Comparison of ENCODE assay signal across 16 cellular contexts in genomic region chr4:48968814-48969213, GRCh38. TPM values are rescaled to one million over a fixed set of nuclear protein-coding genes. Genes with fewer than 3 reads are reported as not detected.
A peak's percentile ranks its signal among the peaks of the same experiment; 100 is the strongest.
DNase-seq lines count a peak whose midpoint lies in the region; ATAC-seq and TF ChIP-seq lines count a peak whose summit lies in the region.
"Had no signal": no experiment of that assay in that cellular context is flagged by ENCODE, and none has a peak within 500 bp of the region (broad histone marks: within the 10 kb centered on the region; RNA-seq: fewer than 3 reads in every experiment).

No MANE protein-coding gene starts in this region.

- H3K9me3 ChIP-seq in HEK293 (ENCODE audit: control insufficient read depth, insufficient read depth, low read depth, low read length) = no peaks in the 10 kb centered on the region
- no peaks in the 10 kb centered on the region for H3K9me3 ChIP-seq in esophagus muscularis mucosa
- H3K9me3 ChIP-seq: left ventricle myocardium inferior, sigmoid colon had no signal

- POLR2A ChIA-PET in HEK293 (lab: Yijun Ruan, JAX) (no interaction called here), RWPE1 (lab: Yijun Ruan, JAX; ENCODE audit: low non-redundant PET) (no interaction called here)

- H3K4me1 ChIP-seq in HEK293 (ENCODE audit: control insufficient read depth, insufficient read depth, low read length) (no peaks in the 10 kb centered on the region), esophagus muscularis mucosa (no peaks in the 10 kb centered on the region)
- H3K4me1 ChIP-seq: left ventricle myocardium inferior, sigmoid colon had no signal

- ATAC-seq in esophagus mucosa = peak; percentile 58
- ATAC-seq in omental fat pad (ENCODE audit: low FRiP score) = no peak

- H3K36me3 ChIP-seq in HEK293 (ENCODE audit: control insufficient read depth in 2 of 2, insufficient read depth in 1 of 2, low read length in 2 of 2) (no peaks in the 10 kb centered on the region), esophagus muscularis mucosa (no peaks in the 10 kb centered on the region)
- H3K36me3 ChIP-seq: left ventricle myocardium inferior, sigmoid colon had no signal

- CTCF ChIA-PET in HEK293 (lab: Yijun Ruan, JAX) = interaction anchor here (1.2 kb wide), 1 partner anchor 391 kb away, joined by 3 read pairs; no protein-coding TSS in a partner anchor
- CTCF ChIA-PET in RWPE1 (lab: Yijun Ruan, JAX) = no interaction called here

- H3K4me3 ChIP-seq in HEK293 (ENCODE audit: low read depth, low read length) (no peak overlapping the region), esophagus muscularis mucosa (no peak overlapping the region)
- H3K4me3 ChIP-seq: hepatocyte, left ventricle myocardium inferior, sigmoid colon had no signal

- H3K27me3 ChIP-seq in esophagus muscularis mucosa = peaks cover 0 to 6% (median 0%) of the 10 kb centered on the region in 4 donors
- H3K27me3 ChIP-seq: hepatocyte, sigmoid colon had no signal

- TF ChIP-seq POLR2A in esophagus muscularis mucosa (IDR thresholded peaks at IDR 0.05; ENCODE audit: low read depth) = no peak

- WGBS in esophagus muscularis mucosa = 80% methylated on average over 4 of the region's 4 CpGs

- intact Hi-C loops in esophagus muscularis mucosa (cut with DNase I) = no loop called here

- DNase-seq in RWPE1 (ENCODE audit: low spot score) (peak; percentile 73), stromal cell of bone marrow (ENCODE audit: low read depth) (peak; percentile 36), esophagus muscularis mucosa (ENCODE audit: extremely low spot score) (no peak), omental fat pad (ENCODE audit: low spot score) (no peak)
- no peak for DNase-seq in activated CD8-positive, alpha-beta memory T cell treated with anti-CD3 and anti-CD28 coated beads, Interleukin-2, amount 50 U/mL, for 48 hours
- DNase-seq: activated CD4-positive, CD25-positive, alpha-beta regulatory T cell; activated naive CD8-positive, alpha-beta T cell treated with anti-CD3 and anti-CD28 coated beads, Interleukin-2, amount 50 U/mL, for 24 hours; COR-L47; Kasumi-1; left ventricle myocardium inferior; NCI-H2081 treated with DMSO at 0.1 percent for 48 hours; sigmoid colon had no signal

- H3K27ac ChIP-seq in HEK293 (ENCODE audit: extremely low read depth, low read depth, low read length) (no peak overlapping the region), RWPE1 (no peak overlapping the region), esophagus muscularis mucosa (replicated peaks in 1 of 4) (no peak overlapping the region)
- H3K27ac ChIP-seq: hepatocyte, left ventricle myocardium inferior, sigmoid colon had no signal

- no peak for TF ChIP-seq CTCF in HEK293 (tag by site-specific recombination; IDR thresholded peaks at IDR 0.05)
- no peak for TF ChIP-seq CTCF in RWPE1 (conservative IDR thresholded peaks at IDR 0.05; ENCODE audit: low read depth)
- TF ChIP-seq CTCF in esophagus muscularis mucosa (IDR thresholded peaks at IDR 0.05) = no peak
- no peak for TF ChIP-seq CTCF in omental fat pad (IDR thresholded peaks at IDR 0.05)

- no peak for TF ChIP-seq EP300 in esophagus muscularis mucosa (IDR thresholded peaks at IDR 0.05)

TF ChIP-seq in HEK293, 187 proteins besides CTCF, POLR2A, EP300 and RAD21:
- TF ChIP-seq ZNF114 (tag by site-specific recombination; IDR thresholded peaks at IDR 0.05) (no peak), PRDM6 (tag by site-specific recombination; IDR thresholded peaks at IDR 0.05) (0 out of 2 replicates have a peak, but pooled peaks have one; percentile 11), ZNF629 (tag by site-specific recombination; IDR thresholded peaks at IDR 0.05) (peak; percentile 35; the same call in 1 of the 2 replicates)

RNA-seq across cellular contexts. Expression of gene CWH43, which starts 17.3 kb away (rescaled TPM):
- 34.5 TPM for total RNA-seq in esophagus mucosa
- not detected for total RNA-seq in esophagus muscularis mucosa
- total RNA-seq in omental fat pad = not detected
- total RNA-seq: hepatocyte, left ventricle myocardium inferior, sigmoid colon, temporal lobe had no signal

Comparison
In these comparisons a context has a peak if more than half of its experiments do, and no peak if none do; other contexts are left out.
1. DNase-seq: peak in RWPE1 (single experiment) and stromal cell of bone marrow (single experiment); none in activated CD8-positive, alpha-beta memory T cell treated with anti-CD3 and anti-CD28 coated beads, Interleukin-2, amount 50 U/mL, for 48 hours (single experiment), esophagus muscularis mucosa (single experiment) and omental fat pad (single experiment).
2. RNA of gene CWH43, which starts 17.3 kb away (total RNA-seq): 34.5 TPM in esophagus mucosa (single experiment); not detected in esophagus muscularis mucosa and not detected in omental fat pad; every median in the first group is over 10 times any median in the second.